In the genomic region with DNA sequence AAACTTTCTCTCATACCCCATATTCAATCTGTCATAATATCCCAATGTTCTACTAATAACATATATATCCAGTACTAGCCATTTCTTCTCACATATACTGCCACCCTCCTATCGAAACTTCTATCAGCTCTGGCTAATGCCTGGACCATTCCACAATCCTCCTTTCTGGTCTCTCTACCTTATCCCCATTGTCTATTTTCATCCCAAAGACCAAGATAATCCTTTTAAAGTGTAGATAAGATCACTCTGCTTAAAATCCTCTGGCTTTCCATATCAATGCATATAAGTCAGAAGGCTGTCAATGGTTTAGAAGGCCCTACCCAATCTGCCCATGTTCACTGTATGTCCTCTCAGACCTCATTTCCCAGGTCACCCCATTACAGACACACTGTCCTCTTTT, we compare ENCODE assay signal across 22 cellular contexts.
DNase-seq lines count a peak whose midpoint lies in the region; ATAC-seq and TF ChIP-seq lines count a peak whose summit lies in the region.
"Had no signal": no experiment of that assay in that cellular context is flagged by ENCODE, and none has a peak within 500 bp of the region (broad histone marks: within the 10 kb centered on the region; RNA-seq: fewer than 3 reads in every experiment).

No MANE protein-coding gene starts in this region.

- no peak for TF ChIP-seq CTCF in gastrocnemius medialis (IDR thresholded peaks at IDR 0.05 in 4 of 5, conservative IDR thresholded peaks at IDR 0.05 in 1 of 5)

- no peaks in the 10 kb centered on the region for H4K20me1 ChIP-seq in Karpas-422 (ENCODE audit: insufficient read depth, low read depth, low read length)
- H4K20me1 ChIP-seq: BLaER1 treated with 17β-estradiol and CSF1 and Interleukin-3, amounts not matched to agents 10 nM and 100 nM had no signal

- H3K9me3 ChIP-seq in Karpas-422 (ENCODE audit: low read length) (no peaks in the 10 kb centered on the region), gastrocnemius medialis (no peaks in the 10 kb centered on the region)
- H3K9me3 ChIP-seq: A549; BE2C; BLaER1 treated with 17β-estradiol and CSF1 and Interleukin-3, amounts not matched to agents 10 nM and 100 nM had no signal

- in situ Hi-C loops in gastrocnemius medialis (cut with MboI; ENCODE audit: low sequenced_read_pairs in 4 of 4): no loop called here

- H3K4me3 ChIP-seq in Karpas-422 (ENCODE audit: low read length) (no peak overlapping the region), gastrocnemius medialis (no peak overlapping the region)
- H3K4me3 ChIP-seq: A549; BLaER1 treated with 17β-estradiol and CSF1 and Interleukin-3, amounts not matched to agents 10 nM and 100 nM; GM23338 had no signal

- no peaks in the 10 kb centered on the region for H3K9me2 ChIP-seq in Karpas-422 (replicated peaks; ENCODE audit: insufficient read depth, low read length)

- peak overlapping the region; percentile 75 for H3K27ac ChIP-seq in Karpas-422 (ENCODE audit: low read length)
- no peak overlapping the region for H3K27ac ChIP-seq in gastrocnemius medialis
- H3K27ac ChIP-seq: A549; BLaER1 treated with 17β-estradiol and CSF1 and Interleukin-3, amounts not matched to agents 10 nM and 100 nM had no signal

- peaks cover 23% of the 10 kb centered on the region for H3K4me1 Mint-ChIP-seq in central memory CD8-positive, alpha-beta T cell
- H3K4me1 Mint-ChIP-seq in stimulated activated effector memory CD8-positive, alpha-beta T cell treated with anti-CD3 and anti-CD28 coated beads, Interleukin-12 subunit alpha, Interleukin-12 subunit beta, amount 100 ng/mL, for 72 hours: peaks cover 28% of the 10 kb centered on the region
- H3K4me1 Mint-ChIP-seq: CD14-positive monocyte had no signal

- no peak for ATAC-seq in central memory CD8-positive, alpha-beta T cell (replicated peaks; ENCODE audit: extremely low read depth, poor library complexity, severe bottlenecking)
- ATAC-seq in stimulated activated effector memory CD8-positive, alpha-beta T cell treated with anti-CD3 and anti-CD28 coated beads, Interleukin-12 subunit alpha, Interleukin-12 subunit beta, amount 100 ng/mL, for 72 hours: no peak
- ATAC-seq in HG03378 (IDR thresholded peaks at IDR 0.05; ENCODE audit: unreplicated experiment) (no peak), HG03565 (IDR thresholded peaks at IDR 0.05; ENCODE audit: unreplicated experiment) (no peak), gastrocnemius medialis (no peak)
- ATAC-seq: A549, GM23338, HCT116 had no signal

- H3K4me2 ChIP-seq in Karpas-422 (ENCODE audit: low read depth, low read length, poor library complexity, severe bottlenecking): no peak overlapping the region
- H3K4me2 ChIP-seq: A549; BLaER1 treated with 17β-estradiol and CSF1 and Interleukin-3, amounts not matched to agents 10 nM and 100 nM; GM23338 had no signal

- intact Hi-C loops in gastrocnemius medialis (cut with DNase I; ENCODE audit: low total_unique reads): no loop called here

- H3K4me3 Mint-ChIP-seq in central memory CD8-positive, alpha-beta T cell: no peak overlapping the region
- no peak overlapping the region for H3K4me3 Mint-ChIP-seq in stimulated activated effector memory CD8-positive, alpha-beta T cell treated with anti-CD3 and anti-CD28 coated beads, Interleukin-12 subunit alpha, Interleukin-12 subunit beta, amount 100 ng/mL, for 72 hours
- H3K4me3 Mint-ChIP-seq: CD14-positive monocyte; CD4-positive, alpha-beta T cell; CD8-positive, alpha-beta memory T cell; GM23338; H9 had no signal

- peaks cover 93% of the 10 kb centered on the region for H3K79me2 ChIP-seq in Karpas-422 (ENCODE audit: low read length)

- H3K4me1 ChIP-seq in Karpas-422 (ENCODE audit: low read length) (peaks cover 48% of the 10 kb centered on the region), gastrocnemius medialis (no peaks in the 10 kb centered on the region)
- H3K4me1 ChIP-seq: BE2C; BLaER1 treated with 17β-estradiol and CSF1 and Interleukin-3, amounts not matched to agents 10 nM and 100 nM had no signal

- H3K36me3 ChIP-seq in Karpas-422 (ENCODE audit: insufficient read depth, low read length) (no peaks in the 10 kb centered on the region), gastrocnemius medialis (no peaks in the 10 kb centered on the region)
- H3K36me3 ChIP-seq: BE2C had no signal

- H3K36me3 Mint-ChIP-seq in central memory CD8-positive, alpha-beta T cell (ENCODE audit: insufficient read depth): no peaks in the 10 kb centered on the region
- H3K36me3 Mint-ChIP-seq in stimulated activated effector memory CD8-positive, alpha-beta T cell treated with anti-CD3 and anti-CD28 coated beads, Interleukin-12 subunit alpha, Interleukin-12 subunit beta, amount 100 ng/mL, for 72 hours: no peaks in the 10 kb centered on the region

- no peak overlapping the region for H2AFZ ChIP-seq in Karpas-422 (ENCODE audit: low read length)
- H2AFZ ChIP-seq: GM23338 had no signal

- no peak for DNase-seq in Karpas-422
- peak; percentile 72 for DNase-seq in NCI-H82 treated with DMSO at 0.1 percent for 48 hours (lab: John Stamatoyannopoulos, UW; ENCODE audit: unreplicated experiment)
- no peak for DNase-seq in central memory CD8-positive, alpha-beta T cell (ENCODE audit: low spot score in 2 of 2)
- no peak for DNase-seq in stimulated activated effector memory CD8-positive, alpha-beta T cell treated with anti-CD3 and anti-CD28 coated beads, Interleukin-12 subunit alpha, Interleukin-12 subunit beta, amount 100 ng/mL, for 72 hours (ENCODE audit: low spot score in 2 of 2)
- no peak for DNase-seq in gastrocnemius medialis
- DNase-seq: 8988T; ACHN; AML-193; BE2C; CD4-positive, alpha-beta T cell; CD8-positive, alpha-beta memory T cell; DMS 273 treated with DMSO at 0.1 percent for 48 hours; DMS79; GF-D8; H9 had no signal

- H3K27ac Mint-ChIP-seq in central memory CD8-positive, alpha-beta T cell (ENCODE audit: low read depth): peak overlapping the region; percentile 60
- peak overlapping the region; percentile 20 for H3K27ac Mint-ChIP-seq in stimulated activated effector memory CD8-positive, alpha-beta T cell treated with anti-CD3 and anti-CD28 coated beads, Interleukin-12 subunit alpha, Interleukin-12 subunit beta, amount 100 ng/mL, for 72 hours
- H3K27ac Mint-ChIP-seq: CD4-positive, alpha-beta T cell; CD8-positive, alpha-beta memory T cell; GM23338; H9 had no signal

- TF ChIP-seq POLR2A in gastrocnemius medialis (IDR thresholded peaks at IDR 0.05): no peak

- H3K27me3 ChIP-seq in Karpas-422 (ENCODE audit: low read length): no peaks in the 10 kb centered on the region
- H3K27me3 ChIP-seq in gastrocnemius medialis: no peaks in the 10 kb centered on the region
- H3K27me3 ChIP-seq: BE2C; BLaER1 treated with 17β-estradiol and CSF1 and Interleukin-3, amounts not matched to agents 10 nM and 100 nM had no signal

- no peaks in the 10 kb centered on the region for H3K9me3 Mint-ChIP-seq in central memory CD8-positive, alpha-beta T cell
- peaks cover 3% of the 10 kb centered on the region for H3K9me3 Mint-ChIP-seq in stimulated activated effector memory CD8-positive, alpha-beta T cell treated with anti-CD3 and anti-CD28 coated beads, Interleukin-12 subunit alpha, Interleukin-12 subunit beta, amount 100 ng/mL, for 72 hours
- H3K9me3 Mint-ChIP-seq: CD4-positive, alpha-beta T cell; CD8-positive, alpha-beta memory T cell; GM23338 had no signal

- H3K9ac ChIP-seq in Karpas-422 (ENCODE audit: low read length): no peak overlapping the region
- H3K9ac ChIP-seq: BLaER1 treated with 17β-estradiol and CSF1 and Interleukin-3, amounts not matched to agents 10 nM and 100 nM had no signal

- no peaks in the 10 kb centered on the region for H3K27me3 Mint-ChIP-seq in central memory CD8-positive, alpha-beta T cell
- H3K27me3 Mint-ChIP-seq: CD4-positive, alpha-beta T cell; CD8-positive, alpha-beta memory T cell had no signal
